In genomic region chr2:204315236-204315662, GRCh38 we compare ENCODE assay signal across 11 cellular contexts.
DNase-seq lines count a peak whose midpoint lies in the region; ATAC-seq and TF ChIP-seq lines count a peak whose summit lies in the region.
"Had no signal": no experiment of that assay in that cellular context is flagged by ENCODE, and none has a peak within 500 bp of the region (broad histone marks: within the 10 kb centered on the region; RNA-seq: fewer than 3 reads in every experiment).

No MANE protein-coding gene starts in this region.

- H3K4me1 Mint-ChIP-seq in HFFc6 (ENCODE audit: low read depth): peaks cover 7% of the 10 kb centered on the region; the same call in 1 of the 2 replicates
- H3K4me1 Mint-ChIP-seq: stimulated activated naive B cell treated with anti-CD40 and anti-IgM and Interleukin-4, amounts not matched to agents 10 μg/mL and 1 μg/mL and 100 μg/mL, for 72 hours had no signal

- no peak for TF ChIP-seq POLR2A in stomach (IDR thresholded peaks at IDR 0.05)

- H3K27ac ChIP-seq in stomach: no peak overlapping the region

- no peak for ATAC-seq in GM21737 (IDR thresholded peaks at IDR 0.05; ENCODE audit: unreplicated experiment)
- ATAC-seq: stimulated activated naive B cell treated with anti-CD40 and anti-IgM and Interleukin-4, amounts not matched to agents 10 μg/mL and 1 μg/mL and 100 μg/mL, for 72 hours had no signal

- H3K36me3 Mint-ChIP-seq in HFFc6 (ENCODE audit: low read depth): no peaks in the 10 kb centered on the region
- H3K36me3 Mint-ChIP-seq: stimulated activated naive B cell treated with anti-CD40 and anti-IgM and Interleukin-4, amounts not matched to agents 10 μg/mL and 1 μg/mL and 100 μg/mL, for 72 hours had no signal

- H3K4me3 ChIP-seq in astrocyte of the cerebellum (ENCODE audit: low read depth, low read length) (peak overlapping the region; percentile 3), kidney epithelial cell (ENCODE audit: low read depth, low read length) (no peak overlapping the region), stomach (peak overlapping the region in 1 of 4 donors; percentile 28)

- DNase-seq in HFFc6 (no peak), astrocyte of the cerebellum (ENCODE audit: low read depth) (peak; percentile 72), kidney epithelial cell (ENCODE audit: low read depth) (peak; percentile 35), stomach (peak; percentile 51), cardiac septum (ENCODE audit: low spot score) (no peak), NCI-H345 (lab: John Stamatoyannopoulos, UW) (no peak), RKO (ENCODE audit: low spot score) (no peak)
- DNase-seq: effector CD4-positive, alpha-beta T cell; NK-92 treated with Interleukin-12 subunit alpha and Interleukin-12 subunit beta, amount 100 ng/mL, for 24 hours; stimulated activated naive B cell treated with anti-CD40 and anti-IgM and Interleukin-4, amounts not matched to agents 10 μg/mL and 1 μg/mL and 100 μg/mL, for 72 hours had no signal

- H3K27me3 Mint-ChIP-seq in HFFc6 (ENCODE audit: insufficient read depth): peaks cover 16% of the 10 kb centered on the region

- H3K27me3 ChIP-seq in kidney epithelial cell (ENCODE audit: control insufficient read depth, insufficient read depth, low read length) (no peaks in the 10 kb centered on the region), stomach (no peaks in the 10 kb centered on the region)

- TF ChIP-seq CTCF in HFFc6 (IDR thresholded peaks at IDR 0.05): no peak
- TF ChIP-seq CTCF in astrocyte of the cerebellum (IDR thresholded peaks at IDR 0.05; ENCODE audit: low read depth, low read length, missing control alignments): no peak
- TF ChIP-seq CTCF in kidney epithelial cell (IDR thresholded peaks at IDR 0.05; ENCODE audit: insufficient read depth, low read length, poor library complexity, severe bottlenecking): no peak
- TF ChIP-seq CTCF in stomach (IDR thresholded peaks at IDR 0.05): no peak

- 26 to 36% (median 34%) methylated on average over 13 of the region's 13 CpGs for WGBS in stomach, 5 donors

- no peak overlapping the region for H3K27ac Mint-ChIP-seq in HFFc6
- H3K27ac Mint-ChIP-seq: stimulated activated naive B cell treated with anti-CD40 and anti-IgM and Interleukin-4, amounts not matched to agents 10 μg/mL and 1 μg/mL and 100 μg/mL, for 72 hours had no signal

- peaks cover 0 to 14% (median 0%) of the 10 kb centered on the region in 4 donors for H3K4me1 ChIP-seq in stomach

- H3K4me3 Mint-ChIP-seq in HFFc6: peak overlapping the region; percentile 14
- H3K4me3 Mint-ChIP-seq: stimulated activated naive B cell treated with anti-CD40 and anti-IgM and Interleukin-4, amounts not matched to agents 10 μg/mL and 1 μg/mL and 100 μg/mL, for 72 hours had no signal

- H3K36me3 ChIP-seq in kidney epithelial cell (ENCODE audit: control insufficient read depth, insufficient read depth, low read length) (no peaks in the 10 kb centered on the region), stomach (no peaks in the 10 kb centered on the region)

- intact Hi-C loops in stomach (cut with DNase I; ENCODE audit: low total_unique reads): no loop called here
- intact Hi-C loops in cardiac septum (cut with DNase I): no loop called here

- H3K9me3 ChIP-seq in stomach: no peaks in the 10 kb centered on the region

- TF ChIP-seq EP300 in stomach (IDR thresholded peaks at IDR 0.05): no peak

- in situ Hi-C loops in astrocyte of the cerebellum (cut with HindIII; ENCODE audit: low sequenced_read_pairs): no loop called here

- no peaks in the 10 kb centered on the region for H3K9me3 Mint-ChIP-seq in HFFc6
- H3K9me3 Mint-ChIP-seq: stimulated activated naive B cell treated with anti-CD40 and anti-IgM and Interleukin-4, amounts not matched to agents 10 μg/mL and 1 μg/mL and 100 μg/mL, for 72 hours had no signal

Comparison
In these comparisons a context has a peak if more than half of its experiments do, and no peak if none do; other contexts are left out.
1. DNase-seq: peak in astrocyte of the cerebellum (single experiment), kidney epithelial cell (single experiment) and stomach (single experiment); none in HFFc6 (single experiment), cardiac septum (single experiment), NCI-H345 (single experiment) and RKO (single experiment).